ENCODE assay signal across 20 cellular contexts in the genomic region with DNA sequence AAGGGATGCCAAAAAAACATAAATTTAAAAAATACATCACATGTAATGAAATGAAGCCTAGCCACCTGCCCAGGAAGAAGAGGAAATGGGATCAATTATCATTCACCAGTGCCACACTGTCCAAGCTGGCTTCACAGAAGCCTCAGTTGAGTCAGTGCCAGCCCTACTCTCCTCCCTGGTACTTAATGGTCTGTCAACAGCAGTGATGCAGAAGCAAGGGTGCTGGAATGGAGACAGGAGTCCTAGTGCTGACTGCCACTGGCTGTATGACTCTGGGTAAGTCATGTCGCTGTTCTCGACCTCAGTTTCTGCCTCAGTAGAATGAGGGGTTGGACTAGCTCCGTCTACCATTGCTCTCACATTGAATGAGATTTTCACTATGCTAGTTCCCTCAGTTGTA.
"Had no signal": no experiment of that assay in that cellular context is flagged by ENCODE, and none has a peak within 500 bp of the region (broad histone marks: within the 10 kb centered on the region; RNA-seq: fewer than 3 reads in every experiment).

No MANE protein-coding gene starts in this region.

- DNase-seq: activated CD4-positive, alpha-beta T cell treated with anti-CD3 and anti-CD28 coated beads, Interleukin-2, amount 10 ng/mL, durations not matched to agents 24 days and 14 days; activated CD4-positive, CD25-positive, alpha-beta regulatory T cell; activated CD8-positive, alpha-beta T cell treated with anti-CD3 and anti-CD28 coated beads for 36 hours; activated naive CD4-positive, alpha-beta T cell treated with Interleukin-2 at 50 U/mL for 16 hours; activated naive CD8-positive, alpha-beta T cell treated with anti-CD3 and anti-CD28 coated beads, Interleukin-2, amount 10 ng/mL, durations not matched to agents 7 days and 5 days; activated T-cell treated with anti-CD3 and anti-CD28 coated beads, Interleukin-2, amount 50 U/mL, for 1 hour; amygdala; body of pancreas; foreskin melanocyte; glutamatergic neuron; hypothalamus; midbrain; nucleus accumbens; retina; stimulated activated CD8-positive, alpha-beta memory T cell treated with anti-CD3 and anti-CD28 coated beads, Interleukin-4, amount 100 ng/mL, for 48 hours; stimulated activated naive CD8-positive, alpha-beta T cell treated with anti-CD3 and anti-CD28 coated beads, Interleukin-15, Interleukin-2, amounts not matched to agents 100 U/mL and 50 U/mL, for 24 hours; substantia nigra; T-helper 9 cell; tibial artery had no signal

- ATAC-seq: activated CD8-positive, alpha-beta T cell treated with anti-CD3 and anti-CD28 coated beads for 36 hours; body of pancreas; left lobe of liver; stimulated activated naive CD8-positive, alpha-beta T cell treated with anti-CD3 and anti-CD28 coated beads, Interleukin-15, Interleukin-2, amounts not matched to agents 100 U/mL and 50 U/mL, for 24 hours had no signal
